ENCODE assay signal across 13 cellular contexts in the genomic region with DNA sequence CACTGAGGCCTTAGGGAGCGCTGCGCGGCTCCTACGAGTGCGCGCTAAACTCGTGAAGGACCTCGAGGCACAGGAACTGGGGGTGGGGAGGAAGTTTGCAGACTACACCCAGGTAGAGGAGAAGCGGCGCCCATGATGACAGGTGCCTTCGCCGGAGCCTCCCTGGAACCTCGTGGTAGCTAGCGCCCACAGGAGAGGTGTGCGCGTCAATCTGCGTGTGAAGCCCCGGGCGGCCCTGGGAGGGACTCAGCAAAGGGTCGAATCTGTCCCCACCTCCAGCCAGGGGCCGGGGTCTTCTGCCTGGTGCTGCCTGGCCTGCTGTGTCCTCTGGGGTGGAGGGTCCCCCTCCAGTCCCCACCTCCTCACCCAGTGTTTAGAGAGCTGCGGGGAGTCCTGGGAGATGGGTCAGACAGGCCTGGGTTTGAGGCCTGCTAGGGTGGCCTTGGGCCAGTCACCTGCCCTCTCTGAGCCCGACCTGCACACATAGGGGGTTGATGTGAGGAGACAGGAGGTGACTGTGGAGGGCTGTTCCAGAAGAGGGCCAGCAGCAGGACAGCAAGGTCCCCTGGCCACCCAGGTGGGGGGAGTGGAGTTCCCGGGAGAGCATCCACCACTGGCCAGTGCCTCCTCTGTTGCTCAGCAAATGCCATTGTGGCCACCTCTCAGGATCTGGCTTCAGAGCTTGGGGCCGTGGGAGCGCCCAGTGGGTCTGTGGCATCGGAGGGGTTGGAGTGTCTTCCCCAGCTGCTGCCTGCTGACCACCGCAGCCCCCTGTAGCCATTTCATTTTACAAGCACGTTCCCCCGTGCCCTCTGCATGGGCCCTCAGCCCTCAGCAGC. TPM values are rescaled to one million over a fixed set of nuclear protein-coding genes. Genes with fewer than 3 reads are reported as not detected.
DNase-seq lines count a peak whose midpoint lies in the region; ATAC-seq and TF ChIP-seq lines count a peak whose summit lies in the region.
"Had no signal": no experiment of that assay in that cellular context is flagged by ENCODE, and none has a peak within 500 bp of the region (broad histone marks: within the 10 kb centered on the region; RNA-seq: fewer than 3 reads in every experiment).

No MANE protein-coding gene starts in this region.

- no peaks in the 10 kb centered on the region for H3K9me3 Mint-ChIP-seq in activated naive CD8-positive, alpha-beta T cell treated with anti-CD3 and anti-CD28 coated beads, Interleukin-2, amount 10 ng/mL, durations not matched to agents 7 days and 5 days
- H3K9me3 Mint-ChIP-seq in activated naive CD8-positive, alpha-beta T cell treated with anti-CD3 and anti-CD28 coated beads, Interleukin-2, amount 50 U/mL, for 24 hours, result no peaks in the 10 kb centered on the region
- H3K9me3 Mint-ChIP-seq in chondrocyte (ENCODE audit: low read depth), result peaks cover 4% of the 10 kb centered on the region
- H3K9me3 Mint-ChIP-seq: naive thymus-derived CD4-positive, alpha-beta T cell had no signal

- 57 to 66% methylated on average over 27 to 29 of the region's 30 CpGs for WGBS in upper lobe of left lung, 2 donors

- peak overlapping the region in 3 of 4 donors; percentile 57 to 79 (median 78) for H3K27ac ChIP-seq in upper lobe of left lung

- ATAC-seq in activated naive CD8-positive, alpha-beta T cell treated with anti-CD3 and anti-CD28 coated beads, Interleukin-2, amount 10 ng/mL, durations not matched to agents 7 days and 5 days (ENCODE audit: low read depth), result no peak
- no peak for ATAC-seq in activated naive CD8-positive, alpha-beta T cell treated with anti-CD3 and anti-CD28 coated beads, Interleukin-2, amount 50 U/mL, for 24 hours
- no peak for ATAC-seq in left lobe of liver
- ATAC-seq in upper lobe of left lung (ENCODE audit: low FRiP score in 2 of 2), result no peak
- no peak for ATAC-seq in GM18498 (IDR thresholded peaks at IDR 0.05; ENCODE audit: unreplicated experiment)
- ATAC-seq: naive thymus-derived CD4-positive, alpha-beta T cell had no signal

- no peaks in the 10 kb centered on the region for H3K36me3 Mint-ChIP-seq in activated naive CD8-positive, alpha-beta T cell treated with anti-CD3 and anti-CD28 coated beads, Interleukin-2, amount 10 ng/mL, durations not matched to agents 7 days and 5 days
- no peaks in the 10 kb centered on the region for H3K36me3 Mint-ChIP-seq in activated naive CD8-positive, alpha-beta T cell treated with anti-CD3 and anti-CD28 coated beads, Interleukin-2, amount 50 U/mL, for 24 hours (ENCODE audit: low read depth)
- H3K36me3 Mint-ChIP-seq in chondrocyte (ENCODE audit: low read depth), result no peaks in the 10 kb centered on the region
- H3K36me3 Mint-ChIP-seq: activated naive CD8-positive, alpha-beta T cell; naive thymus-derived CD4-positive, alpha-beta T cell had no signal

- POLR2A ChIA-PET in activated naive CD8-positive, alpha-beta T cell treated with anti-CD3 and anti-CD28 coated beads, Interleukin-2, amount 10 ng/mL, durations not matched to agents 7 days and 5 days (lab: Charles Lee), result no interaction called here

- peaks cover 32% of the 10 kb centered on the region for H3K27me3 Mint-ChIP-seq in activated naive CD8-positive, alpha-beta T cell treated with anti-CD3 and anti-CD28 coated beads, Interleukin-2, amount 10 ng/mL, durations not matched to agents 7 days and 5 days
- peaks cover 35% of the 10 kb centered on the region for H3K27me3 Mint-ChIP-seq in activated naive CD8-positive, alpha-beta T cell treated with anti-CD3 and anti-CD28 coated beads, Interleukin-2, amount 50 U/mL, for 24 hours
- peaks cover 47% of the 10 kb centered on the region for H3K27me3 Mint-ChIP-seq in chondrocyte (ENCODE audit: low read depth)

- H3K27ac Mint-ChIP-seq in activated naive CD8-positive, alpha-beta T cell treated with anti-CD3 and anti-CD28 coated beads, Interleukin-2, amount 10 ng/mL, durations not matched to agents 7 days and 5 days, result no peak overlapping the region
- no peak overlapping the region for H3K27ac Mint-ChIP-seq in activated naive CD8-positive, alpha-beta T cell treated with anti-CD3 and anti-CD28 coated beads, Interleukin-2, amount 50 U/mL, for 24 hours
- no peak overlapping the region for H3K27ac Mint-ChIP-seq in chondrocyte (ENCODE audit: unreplicated experiment)
- H3K27ac Mint-ChIP-seq: activated naive CD8-positive, alpha-beta T cell; naive thymus-derived CD4-positive, alpha-beta T cell had no signal

- no peak for TF ChIP-seq EP300 in upper lobe of left lung (IDR thresholded peaks at IDR 0.05)

- TF ChIP-seq CTCF in chondrocyte (IDR thresholded peaks at IDR 0.05), result no peak
- no peak for TF ChIP-seq CTCF in upper lobe of left lung (IDR thresholded peaks at IDR 0.05)

- H3K9me3 ChIP-seq in upper lobe of left lung, result peaks cover 0 to under 1% (median 0%) of the 10 kb centered on the region in 4 donors

- no peaks in the 10 kb centered on the region for H3K4me1 Mint-ChIP-seq in activated naive CD8-positive, alpha-beta T cell treated with anti-CD3 and anti-CD28 coated beads, Interleukin-2, amount 10 ng/mL, durations not matched to agents 7 days and 5 days
- no peaks in the 10 kb centered on the region for H3K4me1 Mint-ChIP-seq in activated naive CD8-positive, alpha-beta T cell treated with anti-CD3 and anti-CD28 coated beads, Interleukin-2, amount 50 U/mL, for 24 hours
- no peaks in the 10 kb centered on the region for H3K4me1 Mint-ChIP-seq in chondrocyte (ENCODE audit: low read depth)

- no peak for TF ChIP-seq POLR2A in upper lobe of left lung (IDR thresholded peaks at IDR 0.05)

- H3K4me1 ChIP-seq in upper lobe of left lung, result peaks cover 12 to 26% (median 16%) of the 10 kb centered on the region in 4 donors

- DNase-seq in activated naive CD8-positive, alpha-beta T cell treated with anti-CD3 and anti-CD28 coated beads, Interleukin-2, amount 10 ng/mL, durations not matched to agents 7 days and 5 days, result peak; percentile 28
- no peak for DNase-seq in activated naive CD8-positive, alpha-beta T cell treated with anti-CD3 and anti-CD28 coated beads, Interleukin-2, amount 50 U/mL, for 24 hours
- DNase-seq in chondrocyte (ENCODE audit: low spot score) (peak; percentile 92), left lobe of liver (ENCODE audit: low spot score) (peak; percentile 46), upper lobe of left lung (peak in 1 of 2 donors; percentile 77), SKM-1 (lab: John Stamatoyannopoulos, UW; ENCODE audit: unreplicated experiment) (no peak), C1 segment of cervical spinal cord (lab: John Stamatoyannopoulos, UW) (no peak)
- DNase-seq: activated CD8-positive, alpha-beta memory T cell treated with anti-CD3 and anti-CD28 coated beads for 24 hours; GOT3; T-helper 2 cell had no signal

- peak overlapping the region in 3 of 4 donors; percentile 59 to 70 (median 66) for H3K4me3 ChIP-seq in upper lobe of left lung

- H3K4me3 Mint-ChIP-seq in activated naive CD8-positive, alpha-beta T cell treated with anti-CD3 and anti-CD28 coated beads, Interleukin-2, amount 10 ng/mL, durations not matched to agents 7 days and 5 days, result no peak overlapping the region
- no peak overlapping the region for H3K4me3 Mint-ChIP-seq in activated naive CD8-positive, alpha-beta T cell treated with anti-CD3 and anti-CD28 coated beads, Interleukin-2, amount 50 U/mL, for 24 hours
- no peak overlapping the region for H3K4me3 Mint-ChIP-seq in chondrocyte (ENCODE audit: unreplicated experiment)

- H3K27me3 ChIP-seq in upper lobe of left lung, result peaks cover 0 to 21% (median 12%) of the 10 kb centered on the region in 4 donors

- no peaks in the 10 kb centered on the region for H3K36me3 ChIP-seq in upper lobe of left lung

RNA-seq across cellular contexts. Expression of a gene that starts 20.2 kb away (rescaled TPM):
- total RNA-seq in activated naive CD8-positive, alpha-beta T cell treated with anti-CD3 and anti-CD28 coated beads, Interleukin-2, amount 10 ng/mL, durations not matched to agents 7 days and 5 days, result under 1 TPM; 0.17 to 0.26 TPM
- 0.28 to 0.60 TPM (median 0.60 TPM) in 3 replicates for total RNA-seq in chondrocyte
- 1.3 TPM for total RNA-seq in left lobe of liver
- 1 to 10 TPM; 1.8 to 7.3 (median 3.5) TPM for total RNA-seq in upper lobe of left lung

RNA-seq across cellular contexts. Expression of a gene that starts 32.7 kb away (rescaled TPM):
- not detected for total RNA-seq in activated naive CD8-positive, alpha-beta T cell treated with anti-CD3 and anti-CD28 coated beads, Interleukin-2, amount 10 ng/mL, durations not matched to agents 7 days and 5 days
- total RNA-seq in chondrocyte (not detected in 3 replicates), left lobe of liver (282 TPM), upper lobe of left lung (10 to 100 TPM in 3 of 6 donors, 1 to 10 TPM in 2, not detected in 1; 5.2 to 14.7 (median 12.5) TPM)

Comparison
In these comparisons a context has a peak if more than half of its experiments do, and no peak if none do; other contexts are left out.
1. DNase-seq: peak in activated naive CD8-positive, alpha-beta T cell treated with anti-CD3 and anti-CD28 coated beads, Interleukin-2, amount 10 ng/mL, durations not matched to agents 7 days and 5 days (single experiment), chondrocyte (single experiment) and left lobe of liver (single experiment); none in activated naive CD8-positive, alpha-beta T cell treated with anti-CD3 and anti-CD28 coated beads, Interleukin-2, amount 50 U/mL, for 24 hours (single experiment), SKM-1 (single experiment) and C1 segment of cervical spinal cord (0 of 14).
2. RNA of a gene that starts 32.7 kb away (total RNA-seq): 282 TPM in left lobe of liver (single experiment); 5.2 to 14.7 TPM in upper lobe of left lung, not detected in activated naive CD8-positive, alpha-beta T cell treated with anti-CD3 and anti-CD28 coated beads, Interleukin-2, amount 10 ng/mL, durations not matched to agents 7 days and 5 days and not detected in chondrocyte; every median in the first group is over 10 times any median in the second.